Comparison of ENCODE assay signal across 7 cellular contexts in the genomic region with DNA sequence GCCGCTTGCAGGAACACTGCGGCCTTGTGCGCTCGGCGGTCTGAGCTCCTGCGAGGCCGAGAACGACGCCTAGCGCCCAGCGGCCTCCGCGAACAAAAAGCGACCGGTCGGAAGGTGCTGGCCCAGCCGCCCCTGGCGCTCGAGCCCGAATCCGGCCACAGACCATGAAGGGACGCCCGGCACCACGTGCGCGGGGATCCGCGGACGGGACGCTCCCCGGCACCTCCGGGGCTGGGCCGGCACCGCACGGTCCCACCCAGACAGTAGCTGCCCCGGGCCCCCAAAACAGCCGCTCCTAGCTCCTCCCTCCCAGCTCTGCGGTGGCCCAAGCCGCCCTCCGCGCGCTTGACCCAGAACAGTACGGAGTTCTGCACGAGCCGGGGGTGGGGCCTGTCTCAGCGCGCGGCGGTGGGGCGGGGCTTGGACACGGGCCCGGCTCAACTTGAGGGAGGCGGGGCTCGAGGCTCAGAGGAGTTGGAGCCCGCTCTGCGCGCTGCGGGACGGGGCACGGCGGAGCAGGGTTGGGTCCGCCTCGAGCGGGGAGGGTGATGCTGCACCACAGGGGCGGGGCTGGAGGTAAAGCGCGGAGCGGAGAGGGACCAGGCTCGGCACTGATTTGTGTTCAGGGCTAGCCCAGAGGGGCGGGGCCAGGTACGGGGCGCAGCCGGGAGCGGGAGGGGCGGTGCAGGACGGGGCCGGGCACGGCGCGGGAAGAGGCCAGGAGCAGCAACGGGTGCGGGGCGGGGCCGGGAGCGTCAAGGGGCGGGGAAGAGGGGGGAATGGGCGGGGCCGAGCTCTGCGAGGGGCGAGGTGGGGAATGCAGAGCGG.
DNase-seq lines count a peak whose midpoint lies in the region; ATAC-seq and TF ChIP-seq lines count a peak whose summit lies in the region.

No MANE protein-coding gene starts in this region.

- peak; percentile 57 for TF ChIP-seq POLR2A in GM18505 (IDR thresholded peaks at IDR 0.05; ENCODE audit: borderline replicate concordance, extremely low read depth, insufficient read depth, insufficient read length)

- peak; percentile 85 for DNase-seq in NCI-H187 treated with DMSO at 0.1 percent for 48 hours (lab: John Stamatoyannopoulos, UW)
- DNase-seq in T1000 (lab: John Stamatoyannopoulos, UW) = peak; percentile 95
- DNase-seq in astrocyte of the hippocampus (ENCODE audit: low read depth, low spot score) = peak; percentile 98
- DNase-seq in hippocampal formation (lab: John Stamatoyannopoulos, UW) = peak; percentile 91 to 93
- DNase-seq in retina = peak; percentile 93

- ATAC-seq in GM18505 (IDR thresholded peaks at IDR 0.05; ENCODE audit: unreplicated experiment) (peak; percentile 87), HG02943 (IDR thresholded peaks at IDR 0.05; ENCODE audit: low read depth, unreplicated experiment) (peak; percentile 86)

Comparison
In these comparisons a context has a peak if more than half of its experiments do, and no peak if none do; other contexts are left out.
1. Peak in every context shown above with its lines: DNase-seq and ATAC-seq.